Comparison of ENCODE assay signal across 9 cellular contexts in the genomic region with DNA sequence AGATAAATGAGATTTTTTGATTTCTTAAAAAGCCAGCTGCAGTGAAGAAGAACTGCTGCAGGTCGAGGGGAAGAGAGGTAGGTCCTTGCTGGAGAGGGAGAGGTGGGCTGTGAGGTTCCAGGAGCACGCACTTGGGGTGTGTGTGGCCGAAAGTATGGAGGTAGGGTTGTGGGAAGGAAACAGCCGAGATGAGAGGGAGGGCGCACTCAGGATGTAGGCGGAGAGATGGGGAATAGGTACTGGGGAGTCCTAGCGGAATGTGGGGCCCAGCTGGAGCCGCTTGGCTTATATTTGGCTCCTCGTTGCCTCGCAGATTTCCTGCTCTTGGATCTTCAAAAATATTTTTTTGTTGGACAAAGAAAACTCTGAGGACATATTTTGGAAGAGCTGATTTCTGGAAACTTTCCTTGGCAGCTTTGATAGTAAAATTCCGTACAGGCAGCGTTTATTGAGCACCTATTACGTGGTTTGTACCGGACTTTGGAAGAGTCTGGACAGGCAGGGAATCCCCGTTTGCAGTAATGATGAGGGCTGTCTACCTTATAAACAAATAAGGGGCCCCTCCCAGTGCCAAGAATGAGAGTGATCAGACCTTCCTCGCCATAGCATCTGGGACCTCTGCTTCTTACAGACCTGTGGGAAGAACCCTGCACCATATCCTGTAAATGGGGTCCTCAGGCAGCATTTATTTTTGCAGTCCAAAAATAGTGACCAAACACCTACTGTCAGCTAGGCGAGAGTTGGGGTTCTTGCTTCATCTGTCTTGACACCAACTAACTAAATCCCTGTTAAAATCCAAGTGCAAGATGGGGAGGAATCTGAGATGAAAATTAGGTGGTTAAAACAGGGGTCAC. TPM values are rescaled to one million over a fixed set of nuclear protein-coding genes. Genes with fewer than 3 reads are reported as not detected.
DNase-seq lines count a peak whose midpoint lies in the region; FAIRE-seq and TF ChIP-seq lines count a peak whose summit lies in the region.
"Had no signal": no experiment of that assay in that cellular context is flagged by ENCODE, and none has a peak within 500 bp of the region (broad histone marks: within the 10 kb centered on the region; RNA-seq: fewer than 3 reads in every experiment).

No MANE protein-coding gene starts in this region.

- no peak for FAIRE-seq in frontal cortex (lab: Jason Lieb, UNC)
- FAIRE-seq: islet of Langerhans had no signal

- H3K9me3 Mint-ChIP-seq in activated T-helper 1 cell treated with anti-CD3 and anti-CD28 coated beads, Interleukin-12 subunit alpha, Interleukin-12 subunit beta, Interleukin-2, Interleukin-4 antibody, amounts not matched to agents 30 ng/mL and 10 ng/mL and 1 ng/mL, durations not matched to agents 14 hours and 24 hours and 36 hours, result no peaks in the 10 kb centered on the region

- no peaks in the 10 kb centered on the region for H3K27me3 ChIP-seq in suprapubic skin

- H3K4me3 ChIP-seq in AG09309 (ENCODE audit: control insufficient read depth, low read depth, low read length) (peak overlapping the region; percentile 53), HFF-Myc (replicated peaks; ENCODE audit: low read depth, low read length) (peak overlapping the region; percentile 66), suprapubic skin (peak overlapping the region; percentile 62)

- peaks cover 4% of the 10 kb centered on the region for H3K27me3 Mint-ChIP-seq in activated T-helper 1 cell treated with anti-CD3 and anti-CD28 coated beads, Interleukin-12 subunit alpha, Interleukin-12 subunit beta, Interleukin-2, Interleukin-4 antibody, amounts not matched to agents 30 ng/mL and 10 ng/mL and 1 ng/mL, durations not matched to agents 14 hours and 24 hours and 36 hours (ENCODE audit: insufficient read depth)

- H3K36me3 ChIP-seq in suprapubic skin, result no peaks in the 10 kb centered on the region

- WGBS in suprapubic skin, result 61% methylated on average over 17 of the region's 17 CpGs

- intact Hi-C loops in activated T-helper 1 cell treated with anti-CD3 and anti-CD28 coated beads, Interleukin-12 subunit alpha, Interleukin-12 subunit beta, Interleukin-2, Interleukin-4 antibody, amounts not matched to agents 30 ng/mL and 10 ng/mL and 1 ng/mL, durations not matched to agents 14 hours and 24 hours and 36 hours (cut with micrococcal nuclease), result no loop called here

- peak overlapping the region; percentile 68 for H3K27ac Mint-ChIP-seq in activated T-helper 1 cell treated with anti-CD3 and anti-CD28 coated beads, Interleukin-12 subunit alpha, Interleukin-12 subunit beta, Interleukin-2, Interleukin-4 antibody, amounts not matched to agents 30 ng/mL and 10 ng/mL and 1 ng/mL, durations not matched to agents 14 hours and 24 hours and 36 hours

- TF ChIP-seq EP300 in suprapubic skin (IDR thresholded peaks at IDR 0.05), result no peak

- peak overlapping the region; percentile 75 for H3K27ac ChIP-seq in suprapubic skin

- peak overlapping the region; percentile 82 for H3K4me3 Mint-ChIP-seq in activated T-helper 1 cell treated with anti-CD3 and anti-CD28 coated beads, Interleukin-12 subunit alpha, Interleukin-12 subunit beta, Interleukin-2, Interleukin-4 antibody, amounts not matched to agents 30 ng/mL and 10 ng/mL and 1 ng/mL, durations not matched to agents 14 hours and 24 hours and 36 hours

- H3K9me3 ChIP-seq in suprapubic skin, result no peaks in the 10 kb centered on the region

- peaks cover 28% of the 10 kb centered on the region for H3K4me1 ChIP-seq in suprapubic skin

- H3K4me1 Mint-ChIP-seq in activated T-helper 1 cell treated with anti-CD3 and anti-CD28 coated beads, Interleukin-12 subunit alpha, Interleukin-12 subunit beta, Interleukin-2, Interleukin-4 antibody, amounts not matched to agents 30 ng/mL and 10 ng/mL and 1 ng/mL, durations not matched to agents 14 hours and 24 hours and 36 hours (ENCODE audit: low read depth), result peaks cover 15% of the 10 kb centered on the region

- no peak for DNase-seq in AG09309 (ENCODE audit: low read depth)
- DNase-seq in HFF-Myc (ENCODE audit: extremely low read depth, low read depth), result no peak
- no peak for DNase-seq in activated T-helper 1 cell treated with anti-CD3 and anti-CD28 coated beads, Interleukin-12 subunit alpha, Interleukin-12 subunit beta, Interleukin-2, Interleukin-4 antibody, amounts not matched to agents 30 ng/mL and 10 ng/mL and 1 ng/mL, durations not matched to agents 14 hours and 24 hours and 36 hours (ENCODE audit: low spot score)
- peak; percentile 51 for DNase-seq in iPS-NIHi11 (ENCODE audit: low spot score)
- DNase-seq in suprapubic skin (ENCODE audit: low spot score in 2 of 2), result no peak
- DNase-seq in AG08395 (ENCODE audit: low spot score), result no peak
- no peak for DNase-seq in frontal cortex (ENCODE audit: low spot score in 2 of 2)
- DNase-seq in KG1 (lab: John Stamatoyannopoulos, UW), result no peak

- TF ChIP-seq POLR2A in suprapubic skin (IDR thresholded peaks at IDR 0.05), result no peak

- TF ChIP-seq CTCF in AG09309 (IDR thresholded peaks at IDR 0.05; ENCODE audit: control insufficient read depth, insufficient read depth, low read depth, low read length, missing control alignments) (no peak), HFF-Myc (IDR thresholded peaks at IDR 0.05; ENCODE audit: low read depth, low read length, missing control alignments) (no peak), suprapubic skin (IDR thresholded peaks at IDR 0.05) (no peak)

- H3K36me3 Mint-ChIP-seq in activated T-helper 1 cell treated with anti-CD3 and anti-CD28 coated beads, Interleukin-12 subunit alpha, Interleukin-12 subunit beta, Interleukin-2, Interleukin-4 antibody, amounts not matched to agents 30 ng/mL and 10 ng/mL and 1 ng/mL, durations not matched to agents 14 hours and 24 hours and 36 hours (ENCODE audit: low read depth), result peaks cover 3% of the 10 kb centered on the region

RNA-seq across cellular contexts. Expression of a gene that starts 1.5 kb away (rescaled TPM):
- 43.3 and 45.0 TPM in 2 replicates for total RNA-seq in activated T-helper 1 cell treated with anti-CD3 and anti-CD28 coated beads, Interleukin-12 subunit alpha, Interleukin-12 subunit beta, Interleukin-2, Interleukin-4 antibody, amounts not matched to agents 30 ng/mL and 10 ng/mL and 1 ng/mL, durations not matched to agents 14 hours and 24 hours and 36 hours
- total RNA-seq in suprapubic skin (10 to 100 TPM; 11.7 to 24.8 (median 21.6) TPM), frontal cortex (31.4 TPM)
